Comparison of ENCODE assay signal across 14 cellular contexts in the genomic region with DNA sequence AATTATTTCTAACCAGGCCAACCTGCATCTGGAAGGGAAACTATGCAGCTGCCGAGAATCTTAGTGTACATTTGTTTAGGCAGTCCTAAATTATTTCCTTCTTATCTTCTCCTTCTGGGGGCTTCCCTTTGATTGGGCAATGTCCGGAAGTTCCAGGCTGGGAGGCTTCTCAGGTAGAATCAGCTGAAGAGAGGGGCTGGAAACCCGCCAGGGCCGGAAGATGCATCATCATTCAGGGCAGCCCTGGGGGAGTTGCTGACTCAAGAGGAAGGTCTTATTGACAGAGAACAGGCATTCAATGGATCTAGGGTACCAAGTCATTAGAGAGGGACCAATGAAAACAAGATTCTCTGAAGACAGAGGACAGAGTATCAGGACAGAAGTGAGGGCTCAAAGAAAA.
DNase-seq lines count a peak whose midpoint lies in the region; ATAC-seq and TF ChIP-seq lines count a peak whose summit lies in the region.
"Had no signal": no experiment of that assay in that cellular context is flagged by ENCODE, and none has a peak within 500 bp of the region (broad histone marks: within the 10 kb centered on the region; RNA-seq: fewer than 3 reads in every experiment).

No MANE protein-coding gene starts in this region.

- H3K36me3 ChIP-seq in ovary = no peaks in the 10 kb centered on the region
- H3K36me3 ChIP-seq: upper lobe of left lung had no signal

- WGBS in ovary, 3 donors = 46 to 61% (median 49%) methylated on average over 4 of the region's 4 CpGs

- no peaks in the 10 kb centered on the region for H3K36me3 Mint-ChIP-seq in activated naive CD4-positive, alpha-beta T cell treated with anti-CD3 and anti-CD28 coated beads for 36 hours (ENCODE audit: low read depth)

- H3K27me3 ChIP-seq in ovary = no peaks in the 10 kb centered on the region
- H3K27me3 ChIP-seq: upper lobe of left lung had no signal

- no peak for TF ChIP-seq CTCF in ovary (IDR thresholded peaks at IDR 0.05)

- H3K9me3 ChIP-seq in ovary = no peaks in the 10 kb centered on the region
- H3K9me3 ChIP-seq: upper lobe of left lung had no signal

- H3K4me1 Mint-ChIP-seq in activated naive CD4-positive, alpha-beta T cell treated with anti-CD3 and anti-CD28 coated beads for 36 hours (ENCODE audit: low read depth) = peaks cover 7% of the 10 kb centered on the region

- DNase-seq in NCI-H2227 treated with DMSO at 0.1 percent for 48 hours (lab: John Stamatoyannopoulos, UW) (peak; percentile 2), NCI-H2227 (lab: John Stamatoyannopoulos, UW; ENCODE audit: unreplicated experiment) (no peak), NCI-H69 (lab: John Stamatoyannopoulos, UW) (peak; percentile 28), dermis blood vessel endothelial cell (peak; percentile 41), ovary (peak in 4 of 5 donors; percentile 23 to 46 (median 30))
- no peak for DNase-seq in activated naive CD4-positive, alpha-beta T cell treated with anti-CD3 and anti-CD28 coated beads for 36 hours
- DNase-seq: activated CD8-positive, alpha-beta T cell treated with anti-CD3 and anti-CD28 coated beads, Interleukin-2, amount 10 ng/mL, durations not matched to agents 7 days and 5 days; activated naive CD4-positive, alpha-beta T cell treated with Interleukin-2 at 50 U/mL for 16 hours; MM.1S; NCI-H2171 treated with DMSO at 0.1 percent for 48 hours; T-helper 9 cell; upper lobe of left lung had no signal

- no peak for ATAC-seq in GM19351 (IDR thresholded peaks at IDR 0.05; ENCODE audit: unreplicated experiment)
- ATAC-seq in HG02840 (IDR thresholded peaks at IDR 0.05; ENCODE audit: low FRiP score, unreplicated experiment) = no peak
- ATAC-seq: activated CD8-positive, alpha-beta T cell treated with anti-CD3 and anti-CD28 coated beads, Interleukin-2, amount 10 ng/mL, durations not matched to agents 7 days and 5 days had no signal

- peaks cover 13% of the 10 kb centered on the region for H3K4me1 ChIP-seq in ovary (ENCODE audit: insufficient read depth)
- H3K4me1 ChIP-seq: upper lobe of left lung had no signal

- no peak overlapping the region for H3K27ac Mint-ChIP-seq in activated naive CD4-positive, alpha-beta T cell treated with anti-CD3 and anti-CD28 coated beads for 36 hours
- H3K27ac Mint-ChIP-seq: activated CD8-positive, alpha-beta T cell treated with anti-CD3 and anti-CD28 coated beads, Interleukin-2, amount 10 ng/mL, durations not matched to agents 7 days and 5 days had no signal

- intact Hi-C loops in ovary (cut with DNase I) = no loop called here
- intact Hi-C loops in activated naive CD4-positive, alpha-beta T cell treated with anti-CD3 and anti-CD28 coated beads for 36 hours (cut with micrococcal nuclease) = no loop called here

- no peak for TF ChIP-seq EP300 in ovary (IDR thresholded peaks at IDR 0.05)

- no peak overlapping the region for H3K27ac ChIP-seq in ovary
- H3K27ac ChIP-seq: upper lobe of left lung had no signal

- peaks cover 4% of the 10 kb centered on the region for H3K27me3 Mint-ChIP-seq in activated naive CD4-positive, alpha-beta T cell treated with anti-CD3 and anti-CD28 coated beads for 36 hours (ENCODE audit: low read depth)

- H3K4me3 ChIP-seq in ovary = no peak overlapping the region
- H3K4me3 ChIP-seq: upper lobe of left lung had no signal

- CTCF ChIA-PET in activated naive CD4-positive, alpha-beta T cell treated with anti-CD3 and anti-CD28 coated beads for 36 hours (lab: Charles Lee) = no interaction called here

- H3K4me3 Mint-ChIP-seq in activated naive CD4-positive, alpha-beta T cell treated with anti-CD3 and anti-CD28 coated beads for 36 hours = no peak overlapping the region
- H3K4me3 Mint-ChIP-seq: activated CD8-positive, alpha-beta T cell treated with anti-CD3 and anti-CD28 coated beads, Interleukin-2, amount 10 ng/mL, durations not matched to agents 7 days and 5 days had no signal

- no peak for TF ChIP-seq POLR2A in ovary (IDR thresholded peaks at IDR 0.05)

- no peaks in the 10 kb centered on the region for H3K9me3 Mint-ChIP-seq in activated naive CD4-positive, alpha-beta T cell treated with anti-CD3 and anti-CD28 coated beads for 36 hours

Comparison
In these comparisons a context has a peak if more than half of its experiments do, and no peak if none do; other contexts are left out.
1. DNase-seq: peak in NCI-H2227 treated with DMSO at 0.1 percent for 48 hours (single experiment), NCI-H69 (single experiment), dermis blood vessel endothelial cell (single experiment) and ovary (4 of 5); none in NCI-H2227 (single experiment) and activated naive CD4-positive, alpha-beta T cell treated with anti-CD3 and anti-CD28 coated beads for 36 hours (single experiment).